1 cellular context compared by ENCODE assay signal in the genomic region with DNA sequence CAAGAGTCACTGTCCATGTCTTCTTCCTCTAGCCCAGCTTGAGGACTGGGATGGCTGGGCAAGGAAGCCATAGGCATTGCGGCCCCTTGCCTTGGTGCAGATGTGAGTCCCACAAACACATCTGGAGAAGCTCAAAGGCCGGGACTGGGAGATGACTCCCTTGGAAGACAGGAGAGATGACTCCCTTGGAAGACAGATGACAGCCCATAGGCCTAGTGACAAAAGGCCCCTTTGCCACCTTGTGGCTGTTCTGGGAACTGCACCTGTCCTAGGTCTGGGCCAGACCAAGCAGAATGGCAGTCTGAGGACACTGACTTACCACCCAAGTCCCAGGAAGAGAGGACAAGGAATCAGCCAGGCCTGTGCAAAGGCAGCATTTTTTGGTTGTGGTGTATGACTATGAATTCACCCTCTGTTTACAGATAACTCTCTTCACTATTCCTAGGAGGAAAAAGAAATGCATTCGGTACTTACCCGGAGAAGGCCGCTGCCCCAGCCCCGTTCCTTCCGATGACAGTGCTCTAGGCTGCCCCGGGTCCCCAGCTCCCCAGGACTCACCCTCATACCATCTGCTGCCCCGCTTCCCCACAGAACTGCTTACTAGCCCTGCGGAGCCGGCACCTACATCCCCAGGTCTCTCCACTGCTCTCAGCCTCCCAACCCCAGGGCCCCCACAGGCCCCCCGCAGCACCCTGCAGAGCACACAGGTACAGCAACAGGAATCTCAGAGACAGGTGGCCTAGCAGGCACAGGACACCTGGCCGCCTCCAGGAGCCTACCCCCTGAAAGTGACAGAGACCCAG.
TF ChIP-seq lines count a peak whose summit lies in the region.

No MANE protein-coding gene starts in this region.

TF ChIP-seq in WTC11, 78 proteins besides CTCF, POLR2A, EP300 and RAD21 (continued from another document):
- TF ChIP-seq, protein P1, sequence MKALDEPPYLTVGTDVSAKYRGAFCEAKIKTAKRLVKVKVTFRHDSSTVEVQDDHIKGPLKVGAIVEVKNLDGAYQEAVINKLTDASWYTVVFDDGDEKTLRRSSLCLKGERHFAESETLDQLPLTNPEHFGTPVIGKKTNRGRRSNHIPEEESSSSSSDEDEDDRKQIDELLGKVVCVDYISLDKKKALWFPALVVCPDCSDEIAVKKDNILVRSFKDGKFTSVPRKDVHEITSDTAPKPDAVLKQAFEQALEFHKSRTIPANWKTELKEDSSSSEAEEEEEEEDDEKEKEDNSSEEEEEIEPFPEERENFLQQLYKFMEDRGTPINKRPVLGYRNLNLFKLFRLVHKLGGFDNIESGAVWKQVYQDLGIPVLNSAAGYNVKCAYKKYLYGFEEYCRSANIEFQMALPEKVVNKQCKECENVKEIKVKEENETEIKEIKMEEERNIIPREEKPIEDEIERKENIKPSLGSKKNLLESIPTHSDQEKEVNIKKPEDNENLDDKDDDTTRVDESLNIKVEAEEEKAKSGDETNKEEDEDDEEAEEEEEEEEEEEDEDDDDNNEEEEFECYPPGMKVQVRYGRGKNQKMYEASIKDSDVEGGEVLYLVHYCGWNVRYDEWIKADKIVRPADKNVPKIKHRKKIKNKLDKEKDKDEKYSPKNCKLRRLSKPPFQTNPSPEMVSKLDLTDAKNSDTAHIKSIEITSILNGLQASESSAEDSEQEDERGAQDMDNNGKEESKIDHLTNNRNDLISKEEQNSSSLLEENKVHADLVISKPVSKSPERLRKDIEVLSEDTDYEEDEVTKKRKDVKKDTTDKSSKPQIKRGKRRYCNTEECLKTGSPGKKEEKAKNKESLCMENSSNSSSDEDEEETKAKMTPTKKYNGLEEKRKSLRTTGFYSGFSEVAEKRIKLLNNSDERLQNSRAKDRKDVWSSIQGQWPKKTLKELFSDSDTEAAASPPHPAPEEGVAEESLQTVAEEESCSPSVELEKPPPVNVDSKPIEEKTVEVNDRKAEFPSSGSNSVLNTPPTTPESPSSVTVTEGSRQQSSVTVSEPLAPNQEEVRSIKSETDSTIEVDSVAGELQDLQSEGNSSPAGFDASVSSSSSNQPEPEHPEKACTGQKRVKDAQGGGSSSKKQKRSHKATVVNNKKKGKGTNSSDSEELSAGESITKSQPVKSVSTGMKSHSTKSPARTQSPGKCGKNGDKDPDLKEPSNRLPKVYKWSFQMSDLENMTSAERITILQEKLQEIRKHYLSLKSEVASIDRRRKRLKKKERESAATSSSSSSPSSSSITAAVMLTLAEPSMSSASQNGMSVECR (CRISPR knock-in tag; IDR thresholded peaks at IDR 0.05; ENCODE audit: borderline replicate concordance) = no peak
- TF ChIP-seq, protein P2, sequence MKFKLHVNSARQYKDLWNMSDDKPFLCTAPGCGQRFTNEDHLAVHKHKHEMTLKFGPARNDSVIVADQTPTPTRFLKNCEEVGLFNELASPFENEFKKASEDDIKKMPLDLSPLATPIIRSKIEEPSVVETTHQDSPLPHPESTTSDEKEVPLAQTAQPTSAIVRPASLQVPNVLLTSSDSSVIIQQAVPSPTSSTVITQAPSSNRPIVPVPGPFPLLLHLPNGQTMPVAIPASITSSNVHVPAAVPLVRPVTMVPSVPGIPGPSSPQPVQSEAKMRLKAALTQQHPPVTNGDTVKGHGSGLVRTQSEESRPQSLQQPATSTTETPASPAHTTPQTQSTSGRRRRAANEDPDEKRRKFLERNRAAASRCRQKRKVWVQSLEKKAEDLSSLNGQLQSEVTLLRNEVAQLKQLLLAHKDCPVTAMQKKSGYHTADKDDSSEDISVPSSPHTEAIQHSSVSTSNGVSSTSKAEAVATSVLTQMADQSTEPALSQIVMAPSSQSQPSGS (CRISPR knock-in tag; IDR thresholded peaks at IDR 0.05; ENCODE audit: borderline replicate concordance, low read depth) = no peak
- TF ChIP-seq, protein P3, sequence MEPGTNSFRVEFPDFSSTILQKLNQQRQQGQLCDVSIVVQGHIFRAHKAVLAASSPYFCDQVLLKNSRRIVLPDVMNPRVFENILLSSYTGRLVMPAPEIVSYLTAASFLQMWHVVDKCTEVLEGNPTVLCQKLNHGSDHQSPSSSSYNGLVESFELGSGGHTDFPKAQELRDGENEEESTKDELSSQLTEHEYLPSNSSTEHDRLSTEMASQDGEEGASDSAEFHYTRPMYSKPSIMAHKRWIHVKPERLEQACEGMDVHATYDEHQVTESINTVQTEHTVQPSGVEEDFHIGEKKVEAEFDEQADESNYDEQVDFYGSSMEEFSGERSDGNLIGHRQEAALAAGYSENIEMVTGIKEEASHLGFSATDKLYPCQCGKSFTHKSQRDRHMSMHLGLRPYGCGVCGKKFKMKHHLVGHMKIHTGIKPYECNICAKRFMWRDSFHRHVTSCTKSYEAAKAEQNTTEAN (CRISPR knock-in tag; IDR thresholded peaks at IDR 0.05) = no peak
- TF ChIP-seq MXD4 (CRISPR knock-in tag; IDR thresholded peaks at IDR 0.05; ENCODE audit: borderline replicate concordance) (no peak), ESRRA (CRISPR knock-in tag; IDR thresholded peaks at IDR 0.05; ENCODE audit: borderline replicate concordance) (no peak), SOX15 (CRISPR knock-in tag; IDR thresholded peaks at IDR 0.05) (no peak), ZNF317 (CRISPR knock-in tag; IDR thresholded peaks at IDR 0.05; ENCODE audit: borderline replicate concordance, low read depth) (no peak), SMAD3 (CRISPR knock-in tag; IDR thresholded peaks at IDR 0.05; ENCODE audit: borderline replicate concordance) (no peak)
- TF ChIP-seq, protein P4, sequence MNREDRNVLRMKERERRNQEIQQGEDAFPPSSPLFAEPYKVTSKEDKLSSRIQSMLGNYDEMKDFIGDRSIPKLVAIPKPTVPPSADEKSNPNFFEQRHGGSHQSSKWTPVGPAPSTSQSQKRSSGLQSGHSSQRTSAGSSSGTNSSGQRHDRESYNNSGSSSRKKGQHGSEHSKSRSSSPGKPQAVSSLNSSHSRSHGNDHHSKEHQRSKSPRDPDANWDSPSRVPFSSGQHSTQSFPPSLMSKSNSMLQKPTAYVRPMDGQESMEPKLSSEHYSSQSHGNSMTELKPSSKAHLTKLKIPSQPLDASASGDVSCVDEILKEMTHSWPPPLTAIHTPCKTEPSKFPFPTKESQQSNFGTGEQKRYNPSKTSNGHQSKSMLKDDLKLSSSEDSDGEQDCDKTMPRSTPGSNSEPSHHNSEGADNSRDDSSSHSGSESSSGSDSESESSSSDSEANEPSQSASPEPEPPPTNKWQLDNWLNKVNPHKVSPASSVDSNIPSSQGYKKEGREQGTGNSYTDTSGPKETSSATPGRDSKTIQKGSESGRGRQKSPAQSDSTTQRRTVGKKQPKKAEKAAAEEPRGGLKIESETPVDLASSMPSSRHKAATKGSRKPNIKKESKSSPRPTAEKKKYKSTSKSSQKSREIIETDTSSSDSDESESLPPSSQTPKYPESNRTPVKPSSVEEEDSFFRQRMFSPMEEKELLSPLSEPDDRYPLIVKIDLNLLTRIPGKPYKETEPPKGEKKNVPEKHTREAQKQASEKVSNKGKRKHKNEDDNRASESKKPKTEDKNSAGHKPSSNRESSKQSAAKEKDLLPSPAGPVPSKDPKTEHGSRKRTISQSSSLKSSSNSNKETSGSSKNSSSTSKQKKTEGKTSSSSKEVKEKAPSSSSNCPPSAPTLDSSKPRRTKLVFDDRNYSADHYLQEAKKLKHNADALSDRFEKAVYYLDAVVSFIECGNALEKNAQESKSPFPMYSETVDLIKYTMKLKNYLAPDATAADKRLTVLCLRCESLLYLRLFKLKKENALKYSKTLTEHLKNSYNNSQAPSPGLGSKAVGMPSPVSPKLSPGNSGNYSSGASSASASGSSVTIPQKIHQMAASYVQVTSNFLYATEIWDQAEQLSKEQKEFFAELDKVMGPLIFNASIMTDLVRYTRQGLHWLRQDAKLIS (CRISPR knock-in tag; IDR thresholded peaks at IDR 0.05; ENCODE audit: borderline replicate concordance) = no peak
- TF ChIP-seq, protein P5, sequence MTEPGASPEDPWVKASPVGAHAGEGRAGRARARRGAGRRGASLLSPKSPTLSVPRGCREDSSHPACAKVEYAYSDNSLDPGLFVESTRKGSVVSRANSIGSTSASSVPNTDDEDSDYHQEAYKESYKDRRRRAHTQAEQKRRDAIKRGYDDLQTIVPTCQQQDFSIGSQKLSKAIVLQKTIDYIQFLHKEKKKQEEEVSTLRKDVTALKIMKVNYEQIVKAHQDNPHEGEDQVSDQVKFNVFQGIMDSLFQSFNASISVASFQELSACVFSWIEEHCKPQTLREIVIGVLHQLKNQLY (CRISPR knock-in tag; IDR thresholded peaks at IDR 0.05) = no peak
- TF ChIP-seq, protein P6, sequence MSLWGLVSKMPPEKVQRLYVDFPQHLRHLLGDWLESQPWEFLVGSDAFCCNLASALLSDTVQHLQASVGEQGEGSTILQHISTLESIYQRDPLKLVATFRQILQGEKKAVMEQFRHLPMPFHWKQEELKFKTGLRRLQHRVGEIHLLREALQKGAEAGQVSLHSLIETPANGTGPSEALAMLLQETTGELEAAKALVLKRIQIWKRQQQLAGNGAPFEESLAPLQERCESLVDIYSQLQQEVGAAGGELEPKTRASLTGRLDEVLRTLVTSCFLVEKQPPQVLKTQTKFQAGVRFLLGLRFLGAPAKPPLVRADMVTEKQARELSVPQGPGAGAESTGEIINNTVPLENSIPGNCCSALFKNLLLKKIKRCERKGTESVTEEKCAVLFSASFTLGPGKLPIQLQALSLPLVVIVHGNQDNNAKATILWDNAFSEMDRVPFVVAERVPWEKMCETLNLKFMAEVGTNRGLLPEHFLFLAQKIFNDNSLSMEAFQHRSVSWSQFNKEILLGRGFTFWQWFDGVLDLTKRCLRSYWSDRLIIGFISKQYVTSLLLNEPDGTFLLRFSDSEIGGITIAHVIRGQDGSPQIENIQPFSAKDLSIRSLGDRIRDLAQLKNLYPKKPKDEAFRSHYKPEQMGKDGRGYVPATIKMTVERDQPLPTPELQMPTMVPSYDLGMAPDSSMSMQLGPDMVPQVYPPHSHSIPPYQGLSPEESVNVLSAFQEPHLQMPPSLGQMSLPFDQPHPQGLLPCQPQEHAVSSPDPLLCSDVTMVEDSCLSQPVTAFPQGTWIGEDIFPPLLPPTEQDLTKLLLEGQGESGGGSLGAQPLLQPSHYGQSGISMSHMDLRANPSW (CRISPR knock-in tag; conservative IDR thresholded peaks at IDR 0.05; ENCODE audit: low read depth) = no peak
- TF ChIP-seq, protein P7, sequence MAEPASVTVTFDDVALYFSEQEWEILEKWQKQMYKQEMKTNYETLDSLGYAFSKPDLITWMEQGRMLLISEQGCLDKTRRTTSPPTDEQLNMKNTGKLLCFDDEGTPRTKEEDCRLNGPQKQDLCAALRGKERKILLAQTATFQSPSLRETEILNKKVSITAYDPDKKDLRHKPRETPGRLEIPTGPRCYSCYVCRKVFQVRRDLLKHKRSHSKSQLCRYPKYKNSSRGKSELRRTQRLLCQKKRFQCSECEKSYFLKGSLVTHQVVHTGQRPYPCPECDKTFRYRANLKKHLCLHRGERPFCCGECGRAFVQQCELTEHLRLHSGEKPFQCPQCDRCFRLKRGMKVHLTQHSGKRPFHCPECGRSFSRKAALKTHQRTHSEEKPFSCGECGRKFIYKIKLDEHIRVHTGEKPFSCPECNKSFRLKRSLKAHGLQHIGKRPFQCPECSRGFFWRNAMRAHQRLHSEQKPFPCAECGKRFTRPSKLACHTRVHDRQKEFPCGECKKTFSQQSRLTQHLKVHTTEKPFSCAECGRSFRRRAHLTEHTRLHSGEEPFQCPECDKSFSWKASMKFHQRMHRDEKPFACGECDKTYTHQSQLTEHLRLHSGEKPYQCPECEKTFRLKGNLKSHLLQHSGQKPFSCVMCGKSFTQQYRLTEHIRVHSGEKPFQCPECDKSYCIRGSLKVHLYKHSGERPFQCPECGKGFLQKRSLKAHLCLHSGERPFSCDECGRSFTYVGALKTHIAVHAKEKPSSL (CRISPR knock-in tag; conservative IDR thresholded peaks at IDR 0.05) = no peak
